1 cellular context compared by ENCODE assay signal in the genomic region with DNA sequence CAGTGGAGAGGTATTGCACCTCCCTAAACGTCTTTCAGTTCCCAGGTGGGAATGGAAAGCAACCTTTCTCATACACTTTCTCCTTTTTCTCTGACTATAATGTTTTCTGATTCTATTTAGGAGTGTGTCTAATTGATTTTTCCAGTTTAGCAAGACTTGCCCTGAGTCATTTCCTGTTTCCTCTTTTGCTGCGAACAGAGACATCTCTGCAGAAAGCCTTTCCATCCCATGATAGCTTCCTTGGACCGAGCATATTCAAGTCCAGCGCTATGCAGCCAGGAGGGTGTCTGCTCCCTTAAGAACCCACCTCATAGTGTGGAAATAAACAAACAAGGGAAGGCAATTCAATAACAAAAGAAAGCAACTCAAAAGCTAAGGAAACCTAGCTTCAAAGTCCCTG.
TF ChIP-seq lines count a peak whose summit lies in the region.

No MANE protein-coding gene starts in this region.

TF ChIP-seq in GM23338, 12 proteins besides CTCF, POLR2A, EP300 and RAD21 (continued from another document):
- TF ChIP-seq CREB1 (CRISPR knock-in tag; IDR thresholded peaks at IDR 0.05; ENCODE audit: low read depth) (no peak), EZH2 (IDR thresholded peaks at IDR 0.05; ENCODE audit: low read depth, unreplicated experiment) (no peak), NANOG (IDR thresholded peaks at IDR 0.05; ENCODE audit: borderline replicate concordance) (no peak), REST (IDR thresholded peaks at IDR 0.05; ENCODE audit: unreplicated experiment) (no peak), ETS1 (IDR thresholded peaks at IDR 0.05) (no peak), ZNF331 (CRISPR knock-in tag; IDR thresholded peaks at IDR 0.05; ENCODE audit: low read depth) (no peak), EZH2phosphoT487 (IDR thresholded peaks at IDR 0.05; ENCODE audit: unreplicated experiment) (no peak), POLR2AphosphoS5 (IDR thresholded peaks at IDR 0.05; ENCODE audit: low read depth) (no peak)
